3 cellular contexts compared by ENCODE assay signal in the genomic region with DNA sequence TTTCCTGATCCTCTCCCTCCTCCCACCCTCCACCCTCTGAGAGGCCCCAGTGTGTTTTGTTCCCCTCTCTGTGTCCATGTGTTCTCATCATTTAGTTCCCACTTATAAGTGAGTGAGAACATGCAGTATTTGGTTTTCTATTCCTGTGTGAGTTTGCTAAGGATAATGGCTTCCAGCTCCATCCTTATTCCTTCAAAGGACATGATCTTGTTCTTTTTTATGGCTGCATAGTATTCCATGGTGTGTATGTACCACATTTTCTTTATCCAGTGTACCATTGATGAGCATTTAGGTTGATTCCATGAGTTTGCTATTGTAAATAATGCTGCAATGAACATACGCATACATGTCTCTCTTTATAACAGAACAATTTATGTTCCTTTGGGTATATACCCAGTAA. TPM values are rescaled to one million over a fixed set of nuclear protein-coding genes. Genes with fewer than 3 reads are reported as not detected.
"Had no signal": no experiment of that assay in that cellular context is flagged by ENCODE, and none has a peak within 500 bp of the region (broad histone marks: within the 10 kb centered on the region; RNA-seq: fewer than 3 reads in every experiment).

No MANE protein-coding gene starts in this region.

RNA-seq across cellular contexts. Expression of a gene that starts 25.7 kb away (rescaled TPM):
- total RNA-seq: H9, HFFc6 had no signal
- polyA plus RNA-seq: GM23338 had no signal
